12 cellular contexts compared by ENCODE assay signal in genomic region chr1:108852541-108852940, GRCh38. TPM values are rescaled to one million over a fixed set of nuclear protein-coding genes. Genes with fewer than 3 reads are reported as not detected.
DNase-seq lines count a peak whose midpoint lies in the region; ATAC-seq, FAIRE-seq and TF ChIP-seq lines count a peak whose summit lies in the region.
"Had no signal": no experiment of that assay in that cellular context is flagged by ENCODE, and none has a peak within 500 bp of the region (broad histone marks: within the 10 kb centered on the region; RNA-seq: fewer than 3 reads in every experiment).

No MANE protein-coding gene starts in this region.

- dilution Hi-C loops in endothelial cell of umbilical vein (cut with MboI; ENCODE audit: extremely low pct_ligation_motif_present, low sequenced_read_pairs) = no loop called here

- BruUV-seq in endothelial cell of umbilical vein (replicated peaks; lab: Mats Ljungman, UMichigan) = no TSS peak

- TF ChIP-seq POLR2A in endothelial cell of umbilical vein (IDR thresholded peaks at IDR 0.05; ENCODE audit: low read depth, low read length) (no peak), right lobe of liver (IDR thresholded peaks at IDR 0.05) (no peak)

- no peak for FAIRE-seq in endothelial cell of umbilical vein (lab: Jason Lieb, UNC)

- H3K36me3 ChIP-seq in ACC112 (ENCODE audit: insufficient read depth, low read length) (no peaks in the 10 kb centered on the region), endothelial cell of umbilical vein (ENCODE audit: control insufficient read depth in 2 of 2, extremely low read depth in 1 of 2, insufficient read depth in 2 of 2, low read length in 2 of 2) (no peaks in the 10 kb centered on the region), neuron (ENCODE audit: insufficient read depth, low read length) (no peaks in the 10 kb centered on the region), right lobe of liver (no peaks in the 10 kb centered on the region)

- TF ChIP-seq CTCF in endothelial cell of umbilical vein (IDR thresholded peaks at IDR 0.05; ENCODE audit: extremely low read depth in 1 of 2, insufficient read depth in 1 of 2, low read depth in 1 of 2, low read length in 2 of 2) = no peak
- TF ChIP-seq CTCF in right lobe of liver (IDR thresholded peaks at IDR 0.05) = no peak
- no peak for TF ChIP-seq CTCF in foreskin keratinocyte (conservative IDR thresholded peaks at IDR 0.05)

- H4K20me1 ChIP-seq in endothelial cell of umbilical vein (replicated peaks; ENCODE audit: control insufficient read depth, extremely low read depth, insufficient read depth, low read length) = no peaks in the 10 kb centered on the region

- peak overlapping the region; percentile 50 for H3K4me2 ChIP-seq in endothelial cell of umbilical vein (ENCODE audit: insufficient read depth, low read length)

- no peak overlapping the region for H3K9ac ChIP-seq in endothelial cell of umbilical vein (replicated peaks; ENCODE audit: extremely low read depth, insufficient read depth, low read length)

- ATAC-seq in right lobe of liver = no peak
- ATAC-seq in foreskin keratinocyte = no peak
- ATAC-seq in GM19463 (IDR thresholded peaks at IDR 0.05; ENCODE audit: unreplicated experiment) = no peak

- CTCF ChIA-PET in endothelial cell of umbilical vein (lab: Charles Lee) = interaction anchor here (0.7 to 2.1 kb wide), 9 partner anchors 9 to 260 kb away, joined by 3 to 9 read pairs (median 4); a partner anchor contains a TSS

- H3K27me3 ChIP-seq in ACC112 (ENCODE audit: insufficient read depth, low read length) = no peaks in the 10 kb centered on the region
- peaks cover 16 to 28% of the 10 kb centered on the region in 2 experiments for H3K27me3 ChIP-seq in endothelial cell of umbilical vein (ENCODE audit: control insufficient read depth in 2 of 2, insufficient read depth in 2 of 2, low read length in 2 of 2)
- H3K27me3 ChIP-seq in neuron (ENCODE audit: insufficient read depth, low read length) = no peaks in the 10 kb centered on the region
- H3K27me3 ChIP-seq in right lobe of liver = no peaks in the 10 kb centered on the region
- no peaks in the 10 kb centered on the region for H3K27me3 ChIP-seq in foreskin keratinocyte

- intact Hi-C loops in endothelial cell of umbilical vein (cut with micrococcal nuclease) = loop anchor here (2.0 kb wide), 1 partner anchor 22 kb away; no protein-coding TSS in a partner anchor
- intact Hi-C loops in right lobe of liver (cut with DNase I) = no loop called here

- no peaks in the 10 kb centered on the region for H3K9me1 ChIP-seq in endothelial cell of umbilical vein (replicated peaks; ENCODE audit: control insufficient read depth, extremely low read depth, insufficient read depth, low read length)

- WGBS in right lobe of liver (ENCODE audit: insufficient coverage, low coverage, low lambda C conversion rate, missing lambda C conversion rate) = 39% methylated on average over 3 of the region's 4 CpGs

- peak overlapping the region; percentile 37; the same call in 1 of the 2 replicates for H3K4me3 ChIP-seq in ACC112 (ENCODE audit: low read depth, low read length)
- no peak overlapping the region for H3K4me3 ChIP-seq in Jurkat, Clone E6-1 (ENCODE audit: low read length)
- H3K4me3 ChIP-seq in endothelial cell of umbilical vein (replicated peaks in 1 of 3; ENCODE audit: insufficient read depth in 1 of 3, low read depth in 1 of 3, low read length in 3 of 3) = no peak overlapping the region
- no peak overlapping the region for H3K4me3 ChIP-seq in neuron (ENCODE audit: low read length)
- no peak overlapping the region for H3K4me3 ChIP-seq in right lobe of liver

- POLR2A ChIA-PET in endothelial cell of umbilical vein (lab: Charles Lee) = interaction anchor here (1.2 kb wide), 1 partner anchor 36 kb away, joined by 3 read pairs; no protein-coding TSS in a partner anchor

- H3K9me3 ChIP-seq in endothelial cell of umbilical vein (replicated peaks; ENCODE audit: control insufficient read depth, insufficient read depth, low read length) (no peaks in the 10 kb centered on the region), neuron (ENCODE audit: low read length) (no peaks in the 10 kb centered on the region), right lobe of liver (no peaks in the 10 kb centered on the region)

- H3K27ac ChIP-seq in ACC112 (ENCODE audit: low read depth, low read length) (no peak overlapping the region), endothelial cell of umbilical vein (ENCODE audit: insufficient read depth, low read depth, low read length) (no peak overlapping the region), right lobe of liver (no peak overlapping the region), foreskin keratinocyte (no peak overlapping the region)

- H3K4me1 ChIP-seq in ACC112 (ENCODE audit: control insufficient read depth, insufficient read depth, low read length, unreplicated experiment) = peaks cover 9% of the 10 kb centered on the region
- no peaks in the 10 kb centered on the region for H3K4me1 ChIP-seq in endothelial cell of umbilical vein (ENCODE audit: control insufficient read depth, extremely low read depth, insufficient read depth, low read length)
- peaks cover 17% of the 10 kb centered on the region for H3K4me1 ChIP-seq in neuron (ENCODE audit: insufficient read depth, low read length)
- H3K4me1 ChIP-seq in right lobe of liver = no peaks in the 10 kb centered on the region
- H3K4me1 ChIP-seq in foreskin keratinocyte = peaks cover 11% of the 10 kb centered on the region

- DNase-seq in Jurkat, Clone E6-1 (ENCODE audit: low read depth, low spot score) = peak; percentile 41
- peak; percentile 39 for DNase-seq in endothelial cell of umbilical vein (ENCODE audit: low read depth, low spot score)
- DNase-seq in right lobe of liver = no peak
- DNase-seq in GM03348 (ENCODE audit: low spot score) = no peak
- DNase-seq in foreskin keratinocyte = no peak
- DNase-seq: activated CD4-positive, alpha-beta T cell treated with anti-CD3 and anti-CD28 coated beads, Interleukin-2, amount 10 ng/mL, durations not matched to agents 24 days and 14 days; activated naive CD4-positive, alpha-beta T cell; NCI-H2029; NK-92 treated with Interleukin-12 subunit alpha and Interleukin-12 subunit beta, amount 100 ng/mL, for 24 hours had no signal

- H2AFZ ChIP-seq in ACC112 (ENCODE audit: low read length, unreplicated experiment) (peak overlapping the region; percentile 75), endothelial cell of umbilical vein (ENCODE audit: low read depth, low read length) (peak overlapping the region; percentile 55), neuron (ENCODE audit: low read depth, low read length) (peak overlapping the region; percentile 37)

- H3K79me2 ChIP-seq in ACC112 (ENCODE audit: control insufficient read depth, insufficient read depth, low read length, unreplicated experiment) (no peaks in the 10 kb centered on the region), endothelial cell of umbilical vein (ENCODE audit: control insufficient read depth, insufficient read depth, low read length) (no peaks in the 10 kb centered on the region)

TF ChIP-seq in endothelial cell of umbilical vein, 7 proteins besides CTCF, POLR2A, EP300 and RAD21:
- no peak for TF ChIP-seq EZH2 (IDR thresholded peaks at IDR 0.05; ENCODE audit: borderline replicate concordance, low read depth, low read length, severe bottlenecking)
- no peak for TF ChIP-seq JUN (IDR thresholded peaks at IDR 0.05; ENCODE audit: borderline replicate concordance, insufficient read depth, insufficient read length, low read depth)
- no peak for TF ChIP-seq POLR2AphosphoS5 (IDR thresholded peaks at IDR 0.05; ENCODE audit: insufficient read depth, low read depth, low read length)
- TF ChIP-seq MYC (IDR thresholded peaks at IDR 0.05; ENCODE audit: low read depth, low read length) = no peak
- no peak for TF ChIP-seq FOS (IDR thresholded peaks at IDR 0.05; ENCODE audit: borderline replicate concordance, insufficient read depth, low read length)

RNA-seq across cellular contexts. Expression of gene AKNAD1, which starts 4.4 kb away (rescaled TPM):
- not detected for polyA plus RNA-seq in Jurkat, Clone E6-1 (2012; ENCODE audit: insufficient read depth, insufficient read length)
- not detected in 2 replicates for total RNA-seq in endothelial cell of umbilical vein
- not detected in 2 replicates for polyA plus RNA-seq in endothelial cell of umbilical vein
- polyA plus RNA-seq in endothelial cell of umbilical vein (2011; cell fraction: cytosol; rRNA removed) = not detected in 2 replicates
- polyA plus RNA-seq in endothelial cell of umbilical vein (2011; cell fraction: nucleus; rRNA removed) = 0.11 TPM in 1 of 2 replicates, not detected in the other
- not detected in 2 replicates for polyA plus RNA-seq in endothelial cell of umbilical vein (2012)
- not detected in 2 replicates for polyA minus RNA-seq in endothelial cell of umbilical vein
- polyA minus RNA-seq in endothelial cell of umbilical vein (2011; cell fraction: cytosol; rRNA and poly(A)+ RNA removed) = not detected
- not detected in 2 replicates for polyA minus RNA-seq in endothelial cell of umbilical vein (2011; cell fraction: nucleus; rRNA and poly(A)+ RNA removed)
- not detected for total RNA-seq in right lobe of liver
- total RNA-seq in foreskin keratinocyte = 0.65 and 1.6 TPM in 2 replicates
- polyA plus RNA-seq in foreskin keratinocyte = 0.85 and 1.1 TPM in 2 replicates
- total RNA-seq: activated CD4-positive, alpha-beta T cell treated with anti-CD3 and anti-CD28 coated beads, Interleukin-2, amount 10 ng/mL, durations not matched to agents 24 days and 14 days had no signal

RNA-seq across cellular contexts. Expression of gene GPSM2, which starts 24.2 kb away (rescaled TPM):
- 33.6 TPM for polyA plus RNA-seq in Jurkat, Clone E6-1 (2012; ENCODE audit: insufficient read depth, insufficient read length)
- total RNA-seq in endothelial cell of umbilical vein (17.1 and 19.8 TPM in 2 replicates), right lobe of liver (1 to 10 TPM in 2 of 6 experiments, under 1 TPM in 4; 0.51 to 2.1 (median 0.89) TPM), foreskin keratinocyte (104 and 142 TPM in 2 replicates)
- polyA plus RNA-seq in endothelial cell of umbilical vein (5.8 and 6.0 TPM in 2 replicates), foreskin keratinocyte (39.4 and 60.7 TPM in 2 replicates)
- 9.9 and 11.5 TPM in 2 replicates for polyA plus RNA-seq in endothelial cell of umbilical vein (2011; cell fraction: cytosol; rRNA removed)
- polyA plus RNA-seq in endothelial cell of umbilical vein (2011; cell fraction: nucleus; rRNA removed) = 8.9 and 9.7 TPM in 2 replicates
- 6.5 and 15.2 TPM in 2 replicates for polyA plus RNA-seq in endothelial cell of umbilical vein (2012)
- polyA minus RNA-seq in endothelial cell of umbilical vein = 5.9 and 6.3 TPM in 2 replicates
- 38.9 TPM for polyA minus RNA-seq in endothelial cell of umbilical vein (2011; cell fraction: cytosol; rRNA and poly(A)+ RNA removed)
- 6.5 and 9.8 TPM in 2 replicates for polyA minus RNA-seq in endothelial cell of umbilical vein (2011; cell fraction: nucleus; rRNA and poly(A)+ RNA removed)

Comparison
In these comparisons a context has a peak if more than half of its experiments do, and no peak if none do; other contexts are left out.
1. DNase-seq: peak in Jurkat, Clone E6-1 (single experiment) and endothelial cell of umbilical vein (single experiment); none in right lobe of liver (0 of 3), GM03348 (single experiment) and foreskin keratinocyte (0 of 2).
2. Peak in every context shown above with its lines, with median percentiles within 50 percentile points of each other: H2AFZ ChIP-seq.